ENCODE assay signal across 1 cellular context in the genomic region with DNA sequence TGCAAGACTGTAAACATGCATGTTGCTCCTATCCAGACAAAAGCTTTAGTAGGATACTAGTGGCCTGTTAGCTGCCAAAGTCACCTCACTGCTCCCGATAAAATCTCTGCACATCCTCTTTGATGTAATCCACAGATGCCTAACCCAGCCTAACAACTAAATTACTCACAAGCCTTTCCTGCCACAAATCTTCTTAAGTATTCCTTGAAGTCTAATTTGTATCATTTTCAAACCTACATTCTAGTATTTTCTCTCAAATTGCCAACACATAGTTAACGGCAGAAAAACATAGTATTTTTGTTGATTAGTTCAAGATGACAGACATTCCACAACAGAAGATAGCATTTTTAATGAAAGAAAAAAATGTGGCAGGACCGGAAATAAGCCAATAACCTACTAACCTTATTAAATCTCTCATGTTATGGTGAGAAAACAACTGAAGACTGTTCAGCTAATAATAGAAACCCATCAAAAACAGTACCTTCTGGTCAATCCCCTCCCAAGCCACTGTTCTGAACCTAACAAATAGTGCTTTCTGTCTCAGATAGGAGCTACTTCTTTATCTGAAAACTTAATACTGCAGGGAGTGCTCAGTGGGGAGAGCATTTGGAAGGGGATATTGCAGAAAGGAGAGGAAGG.
TF ChIP-seq lines count a peak whose summit lies in the region.

A gene with protein sequence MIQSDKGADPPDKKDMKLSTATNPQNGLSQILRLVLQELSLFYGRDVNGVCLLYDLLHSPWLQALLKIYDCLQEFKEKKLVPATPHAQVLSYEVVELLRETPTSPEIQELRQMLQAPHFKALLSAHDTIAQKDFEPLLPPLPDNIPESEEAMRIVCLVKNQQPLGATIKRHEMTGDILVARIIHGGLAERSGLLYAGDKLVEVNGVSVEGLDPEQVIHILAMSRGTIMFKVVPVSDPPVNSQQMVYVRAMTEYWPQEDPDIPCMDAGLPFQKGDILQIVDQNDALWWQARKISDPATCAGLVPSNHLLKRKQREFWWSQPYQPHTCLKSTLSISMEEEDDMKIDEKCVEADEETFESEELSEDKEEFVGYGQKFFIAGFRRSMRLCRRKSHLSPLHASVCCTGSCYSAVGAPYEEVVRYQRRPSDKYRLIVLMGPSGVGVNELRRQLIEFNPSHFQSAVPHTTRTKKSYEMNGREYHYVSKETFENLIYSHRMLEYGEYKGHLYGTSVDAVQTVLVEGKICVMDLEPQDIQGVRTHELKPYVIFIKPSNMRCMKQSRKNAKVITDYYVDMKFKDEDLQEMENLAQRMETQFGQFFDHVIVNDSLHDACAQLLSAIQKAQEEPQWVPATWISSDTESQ (minus strand): TSS at position 57 of the 639 bp plus-strand sequence. CDS start 4,690 bp downstream, outside the sequence.

TF ChIP-seq in GM23338, 12 proteins besides CTCF, POLR2A, EP300 and RAD21:
- TF ChIP-seq STAT1 (IDR thresholded peaks at IDR 0.05; ENCODE audit: unreplicated experiment) (no peak), ZNF331 (CRISPR knock-in tag; IDR thresholded peaks at IDR 0.05; ENCODE audit: low read depth) (no peak), CREB1 (CRISPR knock-in tag; IDR thresholded peaks at IDR 0.05; ENCODE audit: low read depth) (no peak), NANOG (IDR thresholded peaks at IDR 0.05; ENCODE audit: borderline replicate concordance) (no peak), EZH2phosphoT487 (IDR thresholded peaks at IDR 0.05; ENCODE audit: unreplicated experiment) (no peak), ZNF114 (CRISPR knock-in tag; IDR thresholded peaks at IDR 0.05) (no peak)
- TF ChIP-seq, protein P1, sequence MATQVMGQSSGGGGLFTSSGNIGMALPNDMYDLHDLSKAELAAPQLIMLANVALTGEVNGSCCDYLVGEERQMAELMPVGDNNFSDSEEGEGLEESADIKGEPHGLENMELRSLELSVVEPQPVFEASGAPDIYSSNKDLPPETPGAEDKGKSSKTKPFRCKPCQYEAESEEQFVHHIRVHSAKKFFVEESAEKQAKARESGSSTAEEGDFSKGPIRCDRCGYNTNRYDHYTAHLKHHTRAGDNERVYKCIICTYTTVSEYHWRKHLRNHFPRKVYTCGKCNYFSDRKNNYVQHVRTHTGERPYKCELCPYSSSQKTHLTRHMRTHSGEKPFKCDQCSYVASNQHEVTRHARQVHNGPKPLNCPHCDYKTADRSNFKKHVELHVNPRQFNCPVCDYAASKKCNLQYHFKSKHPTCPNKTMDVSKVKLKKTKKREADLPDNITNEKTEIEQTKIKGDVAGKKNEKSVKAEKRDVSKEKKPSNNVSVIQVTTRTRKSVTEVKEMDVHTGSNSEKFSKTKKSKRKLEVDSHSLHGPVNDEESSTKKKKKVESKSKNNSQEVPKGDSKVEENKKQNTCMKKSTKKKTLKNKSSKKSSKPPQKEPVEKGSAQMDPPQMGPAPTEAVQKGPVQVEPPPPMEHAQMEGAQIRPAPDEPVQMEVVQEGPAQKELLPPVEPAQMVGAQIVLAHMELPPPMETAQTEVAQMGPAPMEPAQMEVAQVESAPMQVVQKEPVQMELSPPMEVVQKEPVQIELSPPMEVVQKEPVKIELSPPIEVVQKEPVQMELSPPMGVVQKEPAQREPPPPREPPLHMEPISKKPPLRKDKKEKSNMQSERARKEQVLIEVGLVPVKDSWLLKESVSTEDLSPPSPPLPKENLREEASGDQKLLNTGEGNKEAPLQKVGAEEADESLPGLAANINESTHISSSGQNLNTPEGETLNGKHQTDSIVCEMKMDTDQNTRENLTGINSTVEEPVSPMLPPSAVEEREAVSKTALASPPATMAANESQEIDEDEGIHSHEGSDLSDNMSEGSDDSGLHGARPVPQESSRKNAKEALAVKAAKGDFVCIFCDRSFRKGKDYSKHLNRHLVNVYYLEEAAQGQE (IDR thresholded peaks at IDR 0.05; ENCODE audit: unreplicated experiment): no peak
- TF ChIP-seq, protein P2, sequence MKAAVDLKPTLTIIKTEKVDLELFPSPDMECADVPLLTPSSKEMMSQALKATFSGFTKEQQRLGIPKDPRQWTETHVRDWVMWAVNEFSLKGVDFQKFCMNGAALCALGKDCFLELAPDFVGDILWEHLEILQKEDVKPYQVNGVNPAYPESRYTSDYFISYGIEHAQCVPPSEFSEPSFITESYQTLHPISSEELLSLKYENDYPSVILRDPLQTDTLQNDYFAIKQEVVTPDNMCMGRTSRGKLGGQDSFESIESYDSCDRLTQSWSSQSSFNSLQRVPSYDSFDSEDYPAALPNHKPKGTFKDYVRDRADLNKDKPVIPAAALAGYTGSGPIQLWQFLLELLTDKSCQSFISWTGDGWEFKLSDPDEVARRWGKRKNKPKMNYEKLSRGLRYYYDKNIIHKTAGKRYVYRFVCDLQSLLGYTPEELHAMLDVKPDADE (IDR thresholded peaks at IDR 0.05): no peak
